In the genomic region with DNA sequence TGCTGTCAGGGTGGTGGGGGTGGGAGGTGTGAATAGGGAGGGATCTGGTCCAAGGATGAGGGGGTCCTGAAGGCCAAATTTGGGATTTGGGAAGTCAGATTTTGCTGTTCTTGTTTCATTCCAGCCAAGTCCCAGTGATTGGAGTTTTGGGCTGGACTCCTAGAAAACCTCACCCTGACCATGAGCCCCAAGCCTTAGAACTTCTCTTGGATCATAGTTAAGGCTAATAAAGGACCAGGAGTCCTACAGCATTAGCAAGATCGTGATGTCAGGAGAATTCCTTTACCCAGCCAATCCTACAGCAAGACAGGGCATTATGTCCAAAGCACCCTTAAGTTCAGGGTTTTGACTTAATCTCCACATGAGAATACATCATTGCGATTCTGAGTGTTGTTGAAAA, we compare ENCODE assay signal across 24 cellular contexts.
"Had no signal": no experiment of that assay in that cellular context is flagged by ENCODE, and none has a peak within 500 bp of the region (broad histone marks: within the 10 kb centered on the region; RNA-seq: fewer than 3 reads in every experiment).

No MANE protein-coding gene starts in this region.

- H3K36me3 ChIP-seq: colonic mucosa, esophagus muscularis mucosa, gastroesophageal sphincter, heart left ventricle, neutrophil, pancreas, suprapubic skin, transverse colon, upper lobe of right lung, vagina had no signal

- H3K9me3 ChIP-seq: colonic mucosa, esophagus muscularis mucosa, gastroesophageal sphincter, heart left ventricle, neutrophil, pancreas, suprapubic skin, transverse colon, upper lobe of right lung, vagina had no signal

- H3K4me1 Mint-ChIP-seq: stimulated activated naive CD8-positive, alpha-beta T cell treated with anti-CD3 and anti-CD28 coated beads, Interleukin-15, amount 100 ng/mL, for 72 hours had no signal

- DNase-seq: colonic mucosa; effector CD8-positive, alpha-beta T cell; foreskin keratinocyte; heart left ventricle; pancreas; stimulated activated CD4-positive, alpha-beta T cell treated with anti-CD3 and anti-CD28 coated beads, Interleukin-12 subunit alpha, Interleukin-12 subunit beta, amount 100 ng/mL, for 4 hours; stimulated activated CD4-positive, alpha-beta T cell treated with anti-CD3 and anti-CD28 coated beads, Interleukin-1b, Interleukin-23, amount 100 ng/mL, for 48 hours; stimulated activated CD4-positive, alpha-beta T cell treated with anti-CD3 and anti-CD28 coated beads, Interleukin-4, amount 100 ng/mL, for 1 hour; stimulated activated CD8-positive, alpha-beta memory T cell treated with anti-CD3 and anti-CD28 coated beads, Interleukin-4, amount 100 ng/mL, for 48 hours; stimulated activated naive CD4-positive, alpha-beta T cell; stimulated activated naive CD8-positive, alpha-beta T cell treated with anti-CD3 and anti-CD28 coated beads, Interleukin-15, amount 100 ng/mL, for 72 hours; transverse colon; upper lobe of right lung had no signal

- H3K27me3 Mint-ChIP-seq: natural killer cell treated with Interleukin-12 subunit alpha and Interleukin-12 subunit beta and Interleukin-15 and Interleukin-18, amount 100 ng/mL, for 72 hours had no signal

- H3K27ac ChIP-seq: colonic mucosa, esophagus muscularis mucosa, foreskin keratinocyte, gastroesophageal sphincter, heart left ventricle, hepatocyte, neutrophil, pancreas, suprapubic skin, transverse colon, upper lobe of right lung, vagina had no signal

- ATAC-seq: foreskin keratinocyte; gastroesophageal sphincter; left lobe of liver; natural killer cell treated with Interleukin-12 subunit alpha and Interleukin-12 subunit beta and Interleukin-15 and Interleukin-18, amount 100 ng/mL, for 72 hours; pancreas; sciatic nerve; stimulated activated naive CD8-positive, alpha-beta T cell treated with anti-CD3 and anti-CD28 coated beads, Interleukin-15, amount 100 ng/mL, for 72 hours; upper lobe of right lung had no signal

- H3K27me3 ChIP-seq: colonic mucosa, hepatocyte, pancreas, transverse colon, vagina had no signal

- H2AFZ ChIP-seq: hepatocyte had no signal

- H3K4me1 ChIP-seq: colonic mucosa, esophagus muscularis mucosa, foreskin keratinocyte, gastroesophageal sphincter, pancreas, suprapubic skin, transverse colon, upper lobe of right lung, vagina had no signal

- H3K27ac Mint-ChIP-seq: dendritic cell treated with granulocyte-macrophage colony-stimulating factor and Interleukin-4, amounts not matched to agents 40 ng/mL and 50 ng/mL, for 4 days; natural killer cell treated with Interleukin-12 subunit alpha and Interleukin-12 subunit beta and Interleukin-15 and Interleukin-18, amount 100 ng/mL, for 72 hours; stimulated activated naive CD8-positive, alpha-beta T cell treated with anti-CD3 and anti-CD28 coated beads, Interleukin-15, amount 100 ng/mL, for 72 hours had no signal

- H3K36me3 Mint-ChIP-seq: natural killer cell treated with Interleukin-12 subunit alpha and Interleukin-12 subunit beta and Interleukin-15 and Interleukin-18, amount 100 ng/mL, for 72 hours had no signal

- H3K4me3 ChIP-seq: colonic mucosa, esophagus muscularis mucosa, gastroesophageal sphincter, heart left ventricle, hepatocyte, pancreas, smooth muscle cell, suprapubic skin, transverse colon, upper lobe of right lung, vagina had no signal

- H3K9me3 Mint-ChIP-seq: dendritic cell treated with granulocyte-macrophage colony-stimulating factor and Interleukin-4, amounts not matched to agents 40 ng/mL and 50 ng/mL, for 4 days had no signal

- H3K4me3 Mint-ChIP-seq: dendritic cell treated with granulocyte-macrophage colony-stimulating factor and Interleukin-4, amounts not matched to agents 40 ng/mL and 50 ng/mL, for 4 days; natural killer cell treated with Interleukin-12 subunit alpha and Interleukin-12 subunit beta and Interleukin-15 and Interleukin-18, amount 100 ng/mL, for 72 hours; stimulated activated naive CD8-positive, alpha-beta T cell treated with anti-CD3 and anti-CD28 coated beads, Interleukin-15, amount 100 ng/mL, for 72 hours had no signal
